Comparison of ENCODE assay signal across 22 cellular contexts in the genomic region with DNA sequence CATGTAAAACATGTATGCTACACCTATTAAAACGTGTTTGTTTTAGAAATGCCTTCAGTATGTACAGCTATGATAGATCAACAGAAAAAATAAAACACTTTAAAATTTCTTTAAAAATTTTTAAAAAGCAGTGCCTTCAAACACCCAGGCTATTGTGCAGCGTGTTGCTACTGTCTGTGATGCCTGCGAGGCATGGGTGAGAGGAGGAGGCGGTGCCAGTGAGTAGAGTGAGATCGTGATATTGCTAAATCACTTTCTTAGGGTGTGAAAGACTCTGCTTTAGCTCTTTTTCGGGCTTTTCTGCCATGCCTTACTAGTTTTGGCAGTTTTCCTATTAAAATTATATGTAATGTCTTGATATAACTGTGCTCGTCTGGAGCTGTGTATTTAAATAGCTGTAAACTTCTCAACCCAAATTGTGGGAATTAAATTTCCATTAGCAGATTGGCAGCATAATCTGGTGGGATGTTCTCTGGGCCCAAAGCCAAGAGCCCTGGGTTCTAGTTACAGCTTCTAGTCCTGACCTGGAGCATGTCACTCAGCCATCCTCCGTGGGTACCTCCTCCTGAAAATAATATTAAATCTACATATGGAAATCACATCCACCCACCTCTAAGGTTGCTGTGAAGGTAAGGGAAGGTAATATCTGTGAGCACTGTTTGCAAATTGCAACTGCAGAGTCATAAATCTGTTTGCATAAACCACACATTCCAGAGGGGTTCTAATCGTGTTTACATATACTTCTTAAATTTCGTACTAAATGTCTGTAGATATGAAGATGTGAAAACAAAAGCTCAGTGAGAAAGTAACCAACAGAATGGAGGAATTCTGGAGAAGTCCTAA.
DNase-seq lines count a peak whose midpoint lies in the region; ATAC-seq and TF ChIP-seq lines count a peak whose summit lies in the region.
"Had no signal": no experiment of that assay in that cellular context is flagged by ENCODE, and none has a peak within 500 bp of the region (broad histone marks: within the 10 kb centered on the region; RNA-seq: fewer than 3 reads in every experiment).

No MANE protein-coding gene starts in this region.

- 78% methylated on average over 10 of the region's 10 CpGs for WGBS in SK-N-SH (ENCODE audit: low lambda C conversion rate)

- H3K9me3 ChIP-seq in SK-N-SH, result no peaks in the 10 kb centered on the region
- no peaks in the 10 kb centered on the region for H3K9me3 ChIP-seq in PC-3 (ENCODE audit: low read length)
- H3K9me3 ChIP-seq: Caco-2, gastroesophageal sphincter, psoas muscle had no signal

- no peak for TF ChIP-seq EP300 in SK-N-SH (IDR thresholded peaks at IDR 0.05; ENCODE audit: borderline replicate concordance in 1 of 2, low read depth in 1 of 2, low read length in 1 of 2)

- TF ChIP-seq CTCF in SK-N-SH (IDR thresholded peaks at IDR 0.05), result no peak
- no peak for TF ChIP-seq CTCF in PC-3 (conservative IDR thresholded peaks at IDR 0.05; ENCODE audit: low read depth, low read length)
- TF ChIP-seq CTCF in RWPE1 (conservative IDR thresholded peaks at IDR 0.05; ENCODE audit: low read depth), result no peak

- H3K4me3 ChIP-seq in SK-N-SH (ENCODE audit: low read depth in 2 of 2, low read length in 1 of 2) (no peak overlapping the region), PC-3 (ENCODE audit: low read length) (peak overlapping the region; percentile 0; the same call in 1 of the 2 replicates)
- H3K4me3 ChIP-seq: gastroesophageal sphincter, GM23338, MG63, psoas muscle, smooth muscle cell had no signal

- intact Hi-C loops in PC-3 (cut with micrococcal nuclease), result loop anchor here (1.0 kb wide), 1 partner anchor 103 kb away; no protein-coding TSS in a partner anchor

- H3K36me3 ChIP-seq in SK-N-SH (replicated peaks in 1 of 2; ENCODE audit: control insufficient read depth in 1 of 2, insufficient read depth in 2 of 2, low read length in 1 of 2) (peaks cover 0 to 33% of the 10 kb centered on the region in 2 experiments), PC-3 (ENCODE audit: low read depth, low read length) (no peaks in the 10 kb centered on the region)
- H3K36me3 ChIP-seq: gastroesophageal sphincter, MG63 had no signal

- H3K4me1 ChIP-seq in SK-N-SH (ENCODE audit: control insufficient read depth in 1 of 2, insufficient read depth in 2 of 2, low read depth in 1 of 2, low read length in 1 of 2) (peaks cover 17 to 22% of the 10 kb centered on the region in 2 experiments), PC-3 (ENCODE audit: insufficient read depth, low read length) (peaks cover 45% of the 10 kb centered on the region)
- H3K4me1 ChIP-seq: psoas muscle had no signal

- H3K4me2 ChIP-seq in SK-N-SH (no peak overlapping the region), PC-3 (ENCODE audit: low read length) (peak overlapping the region; percentile 59)
- H3K4me2 ChIP-seq: GM23338, smooth muscle cell had no signal

- H3K9ac ChIP-seq in SK-N-SH (no peak overlapping the region), PC-3 (ENCODE audit: low read length) (peak overlapping the region; percentile 3; the same call in 1 of the 2 replicates)

- H4K20me1 ChIP-seq in SK-N-SH (ENCODE audit: insufficient read depth) (no peaks in the 10 kb centered on the region; the same call in 1 of the 2 replicates), PC-3 (ENCODE audit: low read length) (no peaks in the 10 kb centered on the region)

- H3K79me2 ChIP-seq in SK-N-SH (ENCODE audit: insufficient read depth) (peaks cover 72% of the 10 kb centered on the region), PC-3 (ENCODE audit: low read length) (peaks cover 19% of the 10 kb centered on the region)

- CTCF ChIA-PET in SK-N-SH (lab: Yijun Ruan, JAX), result interaction anchor here (0.6 to 1.5 kb wide), 4 partner anchors 12 to 103 kb away, joined by 3 to 4 read pairs (median 3); no protein-coding TSS in a partner anchor
- CTCF ChIA-PET in PC-3 (lab: Charles Lee), result interaction anchor here (0.6 kb wide), 1 partner anchor 1544 kb away, joined by 3 read pairs; no protein-coding TSS in a partner anchor
- CTCF ChIA-PET in RWPE1 (lab: Yijun Ruan, JAX), result interaction anchor here (0.5 kb wide), 1 partner anchor 10 kb away, joined by 3 read pairs; no protein-coding TSS in a partner anchor

- POLR2A ChIA-PET in SK-N-SH (lab: Yijun Ruan, JAX), result no interaction called here
- POLR2A ChIA-PET in PC-3 (lab: Charles Lee; ENCODE audit: unreplicated experiment), result interaction anchor here (0.5 to 0.6 kb wide), 2 partner anchors 1167 to 1514 kb away, joined by 3 read pairs; no protein-coding TSS in a partner anchor
- POLR2A ChIA-PET in RWPE1 (lab: Yijun Ruan, JAX; ENCODE audit: low non-redundant PET), result no interaction called here

- no peak for TF ChIP-seq RAD21 in SK-N-SH (IDR thresholded peaks at IDR 0.05; ENCODE audit: low read length)

- H2AFZ ChIP-seq in SK-N-SH (ENCODE audit: low read depth), result no peak overlapping the region
- no peak overlapping the region for H2AFZ ChIP-seq in PC-3 (ENCODE audit: low read length)
- H2AFZ ChIP-seq: GM23338 had no signal

- H3K9me2 ChIP-seq in SK-N-SH (no peaks in the 10 kb centered on the region), PC-3 (replicated peaks; ENCODE audit: low read length) (no peaks in the 10 kb centered on the region)

- ATAC-seq in SK-N-SH treated with all-trans-retinoic acid at 6 μM for 48 hours (no peak), PC-3 (peak; percentile 64)
- ATAC-seq: activated T-cell treated with anti-CD3 and anti-CD28 coated beads, Interleukin-2, amount 50 U/mL, for 4 hours; gastroesophageal sphincter; GM23338; psoas muscle had no signal

- DNase-seq in SK-N-SH, result no peak
- peak; percentile 83 for DNase-seq in PC-3
- peak; percentile 56 for DNase-seq in fibroblast of peridontal ligament (ENCODE audit: extremely low read depth)
- DNase-seq in ureter (ENCODE audit: low spot score), result peak; percentile 27
- DNase-seq in RWPE1 (ENCODE audit: low spot score), result no peak
- DNase-seq in AG20443 (ENCODE audit: low spot score), result no peak
- DNase-seq in DMS 273 (lab: John Stamatoyannopoulos, UW; ENCODE audit: unreplicated experiment), result no peak
- DNase-seq: activated CD4-positive, alpha-beta T cell treated with anti-CD3 and anti-CD28 coated beads for 1 hour; activated naive CD4-positive, alpha-beta T cell; activated T-cell treated with anti-CD3 and anti-CD28 coated beads, Interleukin-2, amount 50 U/mL, for 4 hours; Caco-2; MG63; NCI-H1417 treated with DMSO at 0.1 percent for 48 hours; NCI-H510A; psoas muscle; SHP77; stimulated activated CD4-positive, alpha-beta T cell treated with anti-CD3 and anti-CD28 coated beads, Interleukin-2, amount 100 ng/mL, for 48 hours; stimulated activated naive CD4-positive, alpha-beta T cell treated with Interleukin-2 at 50 U/mL for 16 hours had no signal

- H3F3A ChIP-seq in SK-N-SH (replicated peaks; ENCODE audit: insufficient read depth) (peaks cover 24% of the 10 kb centered on the region), PC-3 (ENCODE audit: low read length, unreplicated experiment) (peaks cover 3% of the 10 kb centered on the region)

- no TSS peak for BruUV-seq in PC-3 (replicated peaks; lab: Mats Ljungman, UMichigan)

- H3K27me3 ChIP-seq in SK-N-SH (ENCODE audit: insufficient read depth), result no peaks in the 10 kb centered on the region
- no peaks in the 10 kb centered on the region for H3K27me3 ChIP-seq in PC-3 (ENCODE audit: low read length)
- H3K27me3 ChIP-seq: gastroesophageal sphincter, MG63 had no signal

- H3K27ac ChIP-seq in SK-N-SH (ENCODE audit: low read depth in 2 of 2, low read length in 1 of 2) (peak overlapping the region in 1 of 2 experiments; percentile 45; a peak in 2 of 4 replicates), PC-3 (ENCODE audit: low read length) (peak overlapping the region; percentile 50), RWPE1 (no peak overlapping the region)
- H3K27ac ChIP-seq: gastroesophageal sphincter, psoas muscle had no signal

TF ChIP-seq in SK-N-SH treated with all-trans-retinoic acid at 6 μM for 48 hours, 23 proteins besides CTCF, POLR2A, EP300 and RAD21:
- TF ChIP-seq, protein P1, sequence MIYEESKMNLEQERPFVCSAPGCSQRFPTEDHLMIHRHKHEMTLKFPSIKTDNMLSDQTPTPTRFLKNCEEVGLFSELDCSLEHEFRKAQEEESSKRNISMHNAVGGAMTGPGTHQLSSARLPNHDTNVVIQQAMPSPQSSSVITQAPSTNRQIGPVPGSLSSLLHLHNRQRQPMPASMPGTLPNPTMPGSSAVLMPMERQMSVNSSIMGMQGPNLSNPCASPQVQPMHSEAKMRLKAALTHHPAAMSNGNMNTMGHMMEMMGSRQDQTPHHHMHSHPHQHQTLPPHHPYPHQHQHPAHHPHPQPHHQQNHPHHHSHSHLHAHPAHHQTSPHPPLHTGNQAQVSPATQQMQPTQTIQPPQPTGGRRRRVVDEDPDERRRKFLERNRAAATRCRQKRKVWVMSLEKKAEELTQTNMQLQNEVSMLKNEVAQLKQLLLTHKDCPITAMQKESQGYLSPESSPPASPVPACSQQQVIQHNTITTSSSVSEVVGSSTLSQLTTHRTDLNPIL (CRISPR knock-in tag; IDR thresholded peaks at IDR 0.05; ENCODE audit: low read depth), result no peak
- peak; percentile 20; the same call in 1 of the 2 replicates for TF ChIP-seq ISL1 (CRISPR knock-in tag; IDR thresholded peaks at IDR 0.05)

TF ChIP-seq in SK-N-SH, 30 proteins besides CTCF, POLR2A, EP300 and RAD21 (continues in another document):
- no peak for TF ChIP-seq TAF1 (IDR thresholded peaks at IDR 0.05; ENCODE audit: borderline replicate concordance, low read depth, low read length)
- TF ChIP-seq, protein P2, sequence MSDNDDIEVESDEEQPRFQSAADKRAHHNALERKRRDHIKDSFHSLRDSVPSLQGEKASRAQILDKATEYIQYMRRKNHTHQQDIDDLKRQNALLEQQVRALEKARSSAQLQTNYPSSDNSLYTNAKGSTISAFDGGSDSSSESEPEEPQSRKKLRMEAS (IDR thresholded peaks at IDR 0.05; ENCODE audit: low read depth), result no peak
- TF ChIP-seq SMC3 (IDR thresholded peaks at IDR 0.05; ENCODE audit: low read depth, low read length), result no peak
- no peak for TF ChIP-seq CHD2 (IDR thresholded peaks at IDR 0.05; ENCODE audit: low read length, partially characterized antibody)
- no peak for TF ChIP-seq SIN3A (IDR thresholded peaks at IDR 0.05; ENCODE audit: borderline replicate concordance, low read depth, low read length)
- no peak for TF ChIP-seq FOXJ3 (CRISPR knock-in tag; IDR thresholded peaks at IDR 0.05)
- no peak for TF ChIP-seq TEAD4 (IDR thresholded peaks at IDR 0.05; ENCODE audit: borderline replicate concordance, insufficient read depth)
- TF ChIP-seq, protein P3, sequence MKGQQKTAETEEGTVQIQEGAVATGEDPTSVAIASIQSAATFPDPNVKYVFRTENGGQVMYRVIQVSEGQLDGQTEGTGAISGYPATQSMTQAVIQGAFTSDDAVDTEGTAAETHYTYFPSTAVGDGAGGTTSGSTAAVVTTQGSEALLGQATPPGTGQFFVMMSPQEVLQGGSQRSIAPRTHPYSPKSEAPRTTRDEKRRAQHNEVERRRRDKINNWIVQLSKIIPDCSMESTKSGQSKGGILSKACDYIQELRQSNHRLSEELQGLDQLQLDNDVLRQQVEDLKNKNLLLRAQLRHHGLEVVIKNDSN (IDR thresholded peaks at IDR 0.05; ENCODE audit: borderline replicate concordance, low read depth), result no peak

Comparison
In these comparisons a context has a peak if more than half of its experiments do, and no peak if none do; other contexts are left out.
1. DNase-seq: peak in PC-3 (single experiment), fibroblast of peridontal ligament (single experiment) and ureter (single experiment); none in SK-N-SH (single experiment), RWPE1 (single experiment), AG20443 (single experiment) and DMS 273 (single experiment).